In genomic region chr3:24590344-24590880, GRCh38 we compare ENCODE assay signal across 22 cellular contexts.
DNase-seq lines count a peak whose midpoint lies in the region; ATAC-seq and TF ChIP-seq lines count a peak whose summit lies in the region.
"Had no signal": no experiment of that assay in that cellular context is flagged by ENCODE, and none has a peak within 500 bp of the region (broad histone marks: within the 10 kb centered on the region; RNA-seq: fewer than 3 reads in every experiment).

No MANE protein-coding gene starts in this region.

- H3K4me2 ChIP-seq in hepatocyte, result peak overlapping the region; percentile 22
- H3K4me2 ChIP-seq: KMS-11 had no signal

- H3K9me3 ChIP-seq in hepatocyte (ENCODE audit: low read depth), result no peaks in the 10 kb centered on the region
- H3K9me3 ChIP-seq: BLaER1, HAP-1, SJSA1 had no signal

- no peaks in the 10 kb centered on the region for H3K36me3 ChIP-seq in hepatocyte (replicated peaks; ENCODE audit: insufficient read depth, low read depth)
- H3K36me3 ChIP-seq: BLaER1, HAP-1, SJSA1 had no signal

- H3K27ac ChIP-seq in hepatocyte, result peak overlapping the region; percentile 89
- H3K27ac ChIP-seq: BLaER1, KMS-11, SJSA1 had no signal

- peaks cover 41% of the 10 kb centered on the region for H3K27me3 Mint-ChIP-seq in progenitor cell of endocrine pancreas
- H3K27me3 Mint-ChIP-seq: CD4-positive, CD25-positive, alpha-beta regulatory T cell had no signal

- H3K27me3 ChIP-seq in hepatocyte, result no peaks in the 10 kb centered on the region
- H3K27me3 ChIP-seq: BLaER1, SJSA1 had no signal

- intact Hi-C loops in head of caudate nucleus (cut with DNase I), result no loop called here

- H3K36me3 Mint-ChIP-seq in progenitor cell of endocrine pancreas (ENCODE audit: insufficient read depth), result no peaks in the 10 kb centered on the region
- H3K36me3 Mint-ChIP-seq: CD4-positive, CD25-positive, alpha-beta regulatory T cell had no signal

- H3K4me3 ChIP-seq in choroid plexus epithelial cell (ENCODE audit: low read depth, low read length) (no peak overlapping the region), hepatocyte (no peak overlapping the region)
- H3K4me3 ChIP-seq: BLaER1, HAP-1, SJSA1 had no signal

- H3K79me2 ChIP-seq in hepatocyte, result no peaks in the 10 kb centered on the region

- no peak overlapping the region for H3K4me3 Mint-ChIP-seq in progenitor cell of endocrine pancreas (ENCODE audit: low read depth)
- H3K4me3 Mint-ChIP-seq: CD4-positive, CD25-positive, alpha-beta regulatory T cell had no signal

- H2AFZ ChIP-seq in hepatocyte, result no peak overlapping the region

- H4K20me1 ChIP-seq in hepatocyte (ENCODE audit: insufficient read depth, poor library complexity, severe bottlenecking), result no peaks in the 10 kb centered on the region
- H4K20me1 ChIP-seq: BLaER1 had no signal

- peaks cover 41% of the 10 kb centered on the region for H3K4me1 ChIP-seq in hepatocyte (ENCODE audit: insufficient read depth)

- H3K9me3 Mint-ChIP-seq in progenitor cell of endocrine pancreas (ENCODE audit: low read depth), result no peaks in the 10 kb centered on the region

- peaks cover 29% of the 10 kb centered on the region for H3K4me1 Mint-ChIP-seq in progenitor cell of endocrine pancreas (ENCODE audit: low read depth)
- H3K4me1 Mint-ChIP-seq: CD4-positive, CD25-positive, alpha-beta regulatory T cell had no signal

- no peaks in the 10 kb centered on the region for H3K9me2 ChIP-seq in hepatocyte (replicated peaks; ENCODE audit: insufficient read depth)

- TF ChIP-seq CTCF in choroid plexus epithelial cell (conservative IDR thresholded peaks at IDR 0.05; ENCODE audit: low read depth, low read length) (no peak), hepatocyte (IDR thresholded peaks at IDR 0.05; ENCODE audit: poor library complexity) (no peak), progenitor cell of endocrine pancreas (IDR thresholded peaks at IDR 0.05; ENCODE audit: unreplicated experiment) (no peak)

- ATAC-seq in HG02884 (IDR thresholded peaks at IDR 0.05; ENCODE audit: unreplicated experiment), result no peak

- H3K27ac Mint-ChIP-seq in progenitor cell of endocrine pancreas, result peak overlapping the region; percentile 2
- H3K27ac Mint-ChIP-seq: CD4-positive, CD25-positive, alpha-beta regulatory T cell had no signal

- DNase-seq in HCEC 1CT (peak; percentile 56), choroid plexus epithelial cell (ENCODE audit: low read depth) (peak; percentile 39), hepatocyte (ENCODE audit: low spot score) (peak; percentile 24), progenitor cell of endocrine pancreas (ENCODE audit: low spot score, unreplicated experiment) (no peak), KBM-7 (no peak), SIG-M5 treated with dmso at 0.1 percent for 504 hours (lab: John Stamatoyannopoulos, UW; ENCODE audit: unreplicated experiment) (no peak), head of caudate nucleus (no peak)
- DNase-seq: CD4-positive, CD25-positive, alpha-beta regulatory T cell; DMS153; DND-41; GOT3; NCI-H1092; NCI-H1417 treated with DMSO at 0.1 percent for 48 hours; NCI-H1694 treated with DMSO at 0.1 percent for 48 hours; NCI-H2081; NCI-H2227 treated with DMSO at 0.1 percent for 48 hours; NCI-H526 treated with DMSO at 0.1 percent for 48 hours had no signal

- WGBS in hepatocyte (ENCODE audit: low lambda C conversion rate, missing lambda C conversion rate), result 58% methylated on average over 2 of the region's 2 CpGs

- in situ Hi-C loops in KBM-7 (cut with MboI; ENCODE audit: low pct_unique_long_range_greater_than_20kb, low sequenced_read_pairs), result no loop called here

Comparison
In these comparisons a context has a peak if more than half of its experiments do, and no peak if none do; other contexts are left out.
1. DNase-seq: peak in HCEC 1CT (single experiment), choroid plexus epithelial cell (single experiment) and hepatocyte (single experiment); none in progenitor cell of endocrine pancreas (single experiment), KBM-7 (single experiment), SIG-M5 treated with dmso at 0.1 percent for 504 hours (single experiment) and head of caudate nucleus (0 of 42).